ENCODE assay signal across 19 cellular contexts in genomic region chr10:124003481-124004371, GRCh38.
DNase-seq lines count a peak whose midpoint lies in the region; ATAC-seq and TF ChIP-seq lines count a peak whose summit lies in the region.
"Had no signal": no experiment of that assay in that cellular context is flagged by ENCODE, and none has a peak within 500 bp of the region (broad histone marks: within the 10 kb centered on the region; RNA-seq: fewer than 3 reads in every experiment).

No MANE protein-coding gene starts in this region.

- intact Hi-C loops in naive thymus-derived CD4-positive, alpha-beta T cell (cut with micrococcal nuclease): no loop called here
- intact Hi-C loops in activated T-helper 1 cell treated with anti-CD3 and anti-CD28 coated beads, Interleukin-12 subunit alpha, Interleukin-12 subunit beta, Interleukin-2, Interleukin-4 antibody, amounts not matched to agents 30 ng/mL and 10 ng/mL and 1 ng/mL, durations not matched to agents 14 hours and 24 hours and 36 hours (cut with micrococcal nuclease): no loop called here

- no peaks in the 10 kb centered on the region for H3K36me3 Mint-ChIP-seq in natural killer cell treated with Interleukin-12 subunit alpha and Interleukin-12 subunit beta and Interleukin-15 and Interleukin-18, amount 100 ng/mL, for 72 hours
- H3K36me3 Mint-ChIP-seq in naive thymus-derived CD4-positive, alpha-beta T cell: no peaks in the 10 kb centered on the region
- H3K36me3 Mint-ChIP-seq in activated T-helper 1 cell treated with anti-CD3 and anti-CD28 coated beads, Interleukin-12 subunit alpha, Interleukin-12 subunit beta, Interleukin-2, Interleukin-4 antibody, amounts not matched to agents 30 ng/mL and 10 ng/mL and 1 ng/mL, durations not matched to agents 14 hours and 24 hours and 36 hours (ENCODE audit: low read depth): no peaks in the 10 kb centered on the region
- H3K36me3 Mint-ChIP-seq: activated naive CD8-positive, alpha-beta T cell treated with anti-CD3 and anti-CD28 coated beads for 36 hours; CD4-positive, CD25-positive, alpha-beta regulatory T cell had no signal

- no peak overlapping the region for H3K4me3 Mint-ChIP-seq in natural killer cell treated with Interleukin-12 subunit alpha and Interleukin-12 subunit beta and Interleukin-15 and Interleukin-18, amount 100 ng/mL, for 72 hours
- no peak overlapping the region for H3K4me3 Mint-ChIP-seq in naive thymus-derived CD4-positive, alpha-beta T cell
- no peak overlapping the region for H3K4me3 Mint-ChIP-seq in activated T-helper 1 cell treated with anti-CD3 and anti-CD28 coated beads, Interleukin-12 subunit alpha, Interleukin-12 subunit beta, Interleukin-2, Interleukin-4 antibody, amounts not matched to agents 30 ng/mL and 10 ng/mL and 1 ng/mL, durations not matched to agents 14 hours and 24 hours and 36 hours
- H3K4me3 Mint-ChIP-seq: activated CD4-positive, alpha-beta T cell treated with anti-CD3 and anti-CD28 coated beads, Interleukin-2, amount 10 ng/mL, durations not matched to agents 7 days and 5 days; activated naive CD8-positive, alpha-beta T cell treated with anti-CD3 and anti-CD28 coated beads for 36 hours; CD4-positive, CD25-positive, alpha-beta regulatory T cell had no signal

- H3K27ac ChIP-seq in coronary artery (no peak overlapping the region), suprapubic skin (no peak overlapping the region)
- H3K27ac ChIP-seq in naive thymus-derived CD4-positive, alpha-beta T cell (ENCODE audit: low read depth, low read length): no peak overlapping the region
- H3K27ac ChIP-seq: body of pancreas had no signal

- H3K27me3 ChIP-seq in suprapubic skin: no peaks in the 10 kb centered on the region
- no peaks in the 10 kb centered on the region for H3K27me3 ChIP-seq in naive thymus-derived CD4-positive, alpha-beta T cell (ENCODE audit: control insufficient read depth in 2 of 2, insufficient read depth in 2 of 2, low read length in 2 of 2)
- H3K27me3 ChIP-seq: body of pancreas had no signal

- H3K27me3 Mint-ChIP-seq in natural killer cell treated with Interleukin-12 subunit alpha and Interleukin-12 subunit beta and Interleukin-15 and Interleukin-18, amount 100 ng/mL, for 72 hours: peaks cover 3 to 4% of the 10 kb centered on the region in 2 donors
- H3K27me3 Mint-ChIP-seq in naive thymus-derived CD4-positive, alpha-beta T cell: peaks cover 0 to 3% (median 2%) of the 10 kb centered on the region in 5 donors
- H3K27me3 Mint-ChIP-seq in activated T-helper 1 cell treated with anti-CD3 and anti-CD28 coated beads, Interleukin-12 subunit alpha, Interleukin-12 subunit beta, Interleukin-2, Interleukin-4 antibody, amounts not matched to agents 30 ng/mL and 10 ng/mL and 1 ng/mL, durations not matched to agents 14 hours and 24 hours and 36 hours (ENCODE audit: insufficient read depth): no peaks in the 10 kb centered on the region
- H3K27me3 Mint-ChIP-seq: activated CD4-positive, alpha-beta T cell treated with anti-CD3 and anti-CD28 coated beads, Interleukin-2, amount 10 ng/mL, durations not matched to agents 7 days and 5 days; CD4-positive, CD25-positive, alpha-beta regulatory T cell had no signal

- no peak for TF ChIP-seq EP300 in suprapubic skin (IDR thresholded peaks at IDR 0.05)

- H3K4me1 Mint-ChIP-seq in natural killer cell treated with Interleukin-12 subunit alpha and Interleukin-12 subunit beta and Interleukin-15 and Interleukin-18, amount 100 ng/mL, for 72 hours (ENCODE audit: low read depth in 2 of 2): no peaks in the 10 kb centered on the region
- H3K4me1 Mint-ChIP-seq in naive thymus-derived CD4-positive, alpha-beta T cell: peaks cover 0 to 11% (median 0%) of the 10 kb centered on the region in 7 donors
- H3K4me1 Mint-ChIP-seq in activated T-helper 1 cell treated with anti-CD3 and anti-CD28 coated beads, Interleukin-12 subunit alpha, Interleukin-12 subunit beta, Interleukin-2, Interleukin-4 antibody, amounts not matched to agents 30 ng/mL and 10 ng/mL and 1 ng/mL, durations not matched to agents 14 hours and 24 hours and 36 hours (ENCODE audit: low read depth): no peaks in the 10 kb centered on the region
- H3K4me1 Mint-ChIP-seq: activated naive CD8-positive, alpha-beta T cell treated with anti-CD3 and anti-CD28 coated beads for 36 hours; CD4-positive, CD25-positive, alpha-beta regulatory T cell had no signal

- DNase-seq in activated CD8-positive, alpha-beta memory T cell treated with anti-CD3 and anti-CD28 coated beads, Interleukin-2, amount 50 U/mL, for 48 hours: peak; percentile 36
- no peak for DNase-seq in activated CD8-positive, alpha-beta memory T cell treated with anti-CD3 and anti-CD28 coated beads, Interleukin-2, amount 50 U/mL, for 4 hours
- DNase-seq in coronary artery (ENCODE audit: low spot score): peak; percentile 67
- peak; percentile 31 for DNase-seq in natural killer cell treated with Interleukin-12 subunit alpha and Interleukin-12 subunit beta and Interleukin-15 and Interleukin-18, amount 100 ng/mL, for 72 hours (ENCODE audit: low spot score)
- peak; percentile 35 to 47 for DNase-seq in suprapubic skin (ENCODE audit: low spot score in 2 of 2)
- no peak for DNase-seq in naive thymus-derived CD4-positive, alpha-beta T cell
- DNase-seq in COLO668 (lab: John Stamatoyannopoulos, UW; ENCODE audit: unreplicated experiment): no peak
- no peak for DNase-seq in activated T-helper 1 cell treated with anti-CD3 and anti-CD28 coated beads, Interleukin-12 subunit alpha, Interleukin-12 subunit beta, Interleukin-2, Interleukin-4 antibody, amounts not matched to agents 30 ng/mL and 10 ng/mL and 1 ng/mL, durations not matched to agents 14 hours and 24 hours and 36 hours (ENCODE audit: low spot score)
- DNase-seq: activated CD4-positive, alpha-beta T cell treated with anti-CD3 and anti-CD28 coated beads, Interleukin-2, amount 10 ng/mL, durations not matched to agents 7 days and 5 days; activated naive CD8-positive, alpha-beta T cell treated with anti-CD3 and anti-CD28 coated beads for 36 hours; CD4-positive, CD25-positive, alpha-beta regulatory T cell; dermis blood vessel endothelial cell; KG1; NCI-H1048; NCI-H2081 treated with DMSO at 0.1 percent for 48 hours; small intestine; stimulated activated CD4-positive, alpha-beta T cell treated with anti-CD3 and anti-CD28 coated beads, Interleukin-4, amount 100 ng/mL, for 4 hours had no signal

- no peak overlapping the region for H3K4me3 ChIP-seq in coronary artery
- no peak overlapping the region for H3K4me3 ChIP-seq in suprapubic skin
- H3K4me3 ChIP-seq in naive thymus-derived CD4-positive, alpha-beta T cell (ENCODE audit: low read length): no peak overlapping the region
- H3K4me3 ChIP-seq: body of pancreas, HAP-1 had no signal

- no peak for ATAC-seq in natural killer cell treated with Interleukin-12 subunit alpha and Interleukin-12 subunit beta and Interleukin-15 and Interleukin-18, amount 100 ng/mL, for 72 hours
- ATAC-seq in naive thymus-derived CD4-positive, alpha-beta T cell: no peak
- ATAC-seq: body of pancreas had no signal

- H3K9me3 Mint-ChIP-seq in natural killer cell treated with Interleukin-12 subunit alpha and Interleukin-12 subunit beta and Interleukin-15 and Interleukin-18, amount 100 ng/mL, for 72 hours: no peaks in the 10 kb centered on the region
- H3K9me3 Mint-ChIP-seq in naive thymus-derived CD4-positive, alpha-beta T cell: peaks cover 0 to 2% (median 0%) of the 10 kb centered on the region in 11 donors
- H3K9me3 Mint-ChIP-seq in activated T-helper 1 cell treated with anti-CD3 and anti-CD28 coated beads, Interleukin-12 subunit alpha, Interleukin-12 subunit beta, Interleukin-2, Interleukin-4 antibody, amounts not matched to agents 30 ng/mL and 10 ng/mL and 1 ng/mL, durations not matched to agents 14 hours and 24 hours and 36 hours: no peaks in the 10 kb centered on the region
- H3K9me3 Mint-ChIP-seq: activated CD4-positive, alpha-beta T cell treated with anti-CD3 and anti-CD28 coated beads, Interleukin-2, amount 10 ng/mL, durations not matched to agents 7 days and 5 days; activated naive CD8-positive, alpha-beta T cell treated with anti-CD3 and anti-CD28 coated beads for 36 hours had no signal

- POLR2A ChIA-PET in naive thymus-derived CD4-positive, alpha-beta T cell (lab: Charles Lee): no interaction called here

- whole genome bisulfite sequencing in suprapubic skin: 81% methylated on average over 11 of the region's 11 CpGs

- no peaks in the 10 kb centered on the region for H3K9me3 ChIP-seq in suprapubic skin
- no peaks in the 10 kb centered on the region for H3K9me3 ChIP-seq in naive thymus-derived CD4-positive, alpha-beta T cell (ENCODE audit: control insufficient read depth in 2 of 3, low read length in 3 of 3)
- H3K9me3 ChIP-seq: body of pancreas, HAP-1 had no signal

- TF ChIP-seq CTCF in coronary artery (IDR thresholded peaks at IDR 0.05) (no peak), suprapubic skin (IDR thresholded peaks at IDR 0.05) (no peak)

- CTCF ChIA-PET in naive thymus-derived CD4-positive, alpha-beta T cell (lab: Charles Lee): no interaction called here

- no peak for TF ChIP-seq POLR2A in suprapubic skin (IDR thresholded peaks at IDR 0.05)

- peaks cover 3% of the 10 kb centered on the region for H3K4me1 ChIP-seq in suprapubic skin
- H3K4me1 ChIP-seq in naive thymus-derived CD4-positive, alpha-beta T cell (ENCODE audit: control insufficient read depth in 2 of 2, insufficient read depth in 2 of 2, low read length in 2 of 2): no peaks in the 10 kb centered on the region
- H3K4me1 ChIP-seq: body of pancreas, HAP-1 had no signal

- no peak overlapping the region for H3K27ac Mint-ChIP-seq in natural killer cell treated with Interleukin-12 subunit alpha and Interleukin-12 subunit beta and Interleukin-15 and Interleukin-18, amount 100 ng/mL, for 72 hours
- no peak overlapping the region for H3K27ac Mint-ChIP-seq in naive thymus-derived CD4-positive, alpha-beta T cell
- no peak overlapping the region for H3K27ac Mint-ChIP-seq in activated T-helper 1 cell treated with anti-CD3 and anti-CD28 coated beads, Interleukin-12 subunit alpha, Interleukin-12 subunit beta, Interleukin-2, Interleukin-4 antibody, amounts not matched to agents 30 ng/mL and 10 ng/mL and 1 ng/mL, durations not matched to agents 14 hours and 24 hours and 36 hours
- H3K27ac Mint-ChIP-seq: activated CD4-positive, alpha-beta T cell treated with anti-CD3 and anti-CD28 coated beads, Interleukin-2, amount 10 ng/mL, durations not matched to agents 7 days and 5 days; activated naive CD8-positive, alpha-beta T cell treated with anti-CD3 and anti-CD28 coated beads for 36 hours; CD4-positive, CD25-positive, alpha-beta regulatory T cell had no signal

- H3K36me3 ChIP-seq in suprapubic skin: peaks cover 7% of the 10 kb centered on the region
- no peaks in the 10 kb centered on the region for H3K36me3 ChIP-seq in naive thymus-derived CD4-positive, alpha-beta T cell (ENCODE audit: control insufficient read depth in 2 of 3, insufficient read depth in 3 of 3, low read length in 3 of 3)
- H3K36me3 ChIP-seq: HAP-1 had no signal

Comparison
In these comparisons a context has a peak if more than half of its experiments do, and no peak if none do; other contexts are left out.
1. DNase-seq: peak in activated CD8-positive, alpha-beta memory T cell treated with anti-CD3 and anti-CD28 coated beads, Interleukin-2, amount 50 U/mL, for 48 hours (single experiment), coronary artery (single experiment), natural killer cell treated with Interleukin-12 subunit alpha and Interleukin-12 subunit beta and Interleukin-15 and Interleukin-18, amount 100 ng/mL, for 72 hours (single experiment) and suprapubic skin (2 of 2); none in activated CD8-positive, alpha-beta memory T cell treated with anti-CD3 and anti-CD28 coated beads, Interleukin-2, amount 50 U/mL, for 4 hours (single experiment), naive thymus-derived CD4-positive, alpha-beta T cell (0 of 9), COLO668 (single experiment) and activated T-helper 1 cell treated with anti-CD3 and anti-CD28 coated beads, Interleukin-12 subunit alpha, Interleukin-12 subunit beta, Interleukin-2, Interleukin-4 antibody, amounts not matched to agents 30 ng/mL and 10 ng/mL and 1 ng/mL, durations not matched to agents 14 hours and 24 hours and 36 hours (single experiment).